1 cellular context compared by ENCODE assay signal in the genomic region with DNA sequence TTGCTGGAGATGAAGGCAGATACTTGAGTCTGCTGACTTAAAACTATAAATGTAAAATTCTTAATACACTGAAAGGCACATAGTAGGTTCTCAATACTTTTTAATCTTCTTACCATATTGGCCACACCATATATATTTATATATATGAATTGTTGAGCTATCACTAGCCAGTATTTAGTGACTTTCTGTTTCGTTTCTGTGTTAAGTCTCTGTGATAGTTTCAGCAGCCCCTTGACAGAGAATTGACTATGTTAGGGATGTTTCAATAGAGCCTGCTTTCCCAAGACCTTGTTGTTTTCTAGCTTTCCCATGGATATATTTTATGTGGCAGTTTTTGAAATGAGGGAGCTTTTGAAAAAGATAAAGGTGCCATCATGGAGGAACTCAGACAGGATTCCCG.
TF ChIP-seq lines count a peak whose summit lies in the region.

No MANE protein-coding gene starts in this region.

TF ChIP-seq in GM12878, 131 proteins besides CTCF, POLR2A, EP300 and RAD21 (continued from another document):
- no peak for TF ChIP-seq LARP7 (IDR thresholded peaks at IDR 0.05)
- no peak for TF ChIP-seq SIN3A (IDR thresholded peaks at IDR 0.05; ENCODE audit: low read depth, low read length)
- no peak for TF ChIP-seq SRF (IDR thresholded peaks at IDR 0.05; ENCODE audit: low read depth in 2 of 2, low read length in 2 of 2)
- TF ChIP-seq SP1 (IDR thresholded peaks at IDR 0.05; ENCODE audit: low read depth, low read length), result no peak
- TF ChIP-seq TBL1XR1 (IDR thresholded peaks at IDR 0.05; ENCODE audit: low read depth, low read length), result no peak
- no peak for TF ChIP-seq ZNF384 (IDR thresholded peaks at IDR 0.05; ENCODE audit: borderline replicate concordance, low read depth, low read length)
- TF ChIP-seq ZNF622 (IDR thresholded peaks at IDR 0.05), result no peak
- no peak for TF ChIP-seq STAT3 (IDR thresholded peaks at IDR 0.05; ENCODE audit: low read depth, low read length)
- TF ChIP-seq, protein P1, sequence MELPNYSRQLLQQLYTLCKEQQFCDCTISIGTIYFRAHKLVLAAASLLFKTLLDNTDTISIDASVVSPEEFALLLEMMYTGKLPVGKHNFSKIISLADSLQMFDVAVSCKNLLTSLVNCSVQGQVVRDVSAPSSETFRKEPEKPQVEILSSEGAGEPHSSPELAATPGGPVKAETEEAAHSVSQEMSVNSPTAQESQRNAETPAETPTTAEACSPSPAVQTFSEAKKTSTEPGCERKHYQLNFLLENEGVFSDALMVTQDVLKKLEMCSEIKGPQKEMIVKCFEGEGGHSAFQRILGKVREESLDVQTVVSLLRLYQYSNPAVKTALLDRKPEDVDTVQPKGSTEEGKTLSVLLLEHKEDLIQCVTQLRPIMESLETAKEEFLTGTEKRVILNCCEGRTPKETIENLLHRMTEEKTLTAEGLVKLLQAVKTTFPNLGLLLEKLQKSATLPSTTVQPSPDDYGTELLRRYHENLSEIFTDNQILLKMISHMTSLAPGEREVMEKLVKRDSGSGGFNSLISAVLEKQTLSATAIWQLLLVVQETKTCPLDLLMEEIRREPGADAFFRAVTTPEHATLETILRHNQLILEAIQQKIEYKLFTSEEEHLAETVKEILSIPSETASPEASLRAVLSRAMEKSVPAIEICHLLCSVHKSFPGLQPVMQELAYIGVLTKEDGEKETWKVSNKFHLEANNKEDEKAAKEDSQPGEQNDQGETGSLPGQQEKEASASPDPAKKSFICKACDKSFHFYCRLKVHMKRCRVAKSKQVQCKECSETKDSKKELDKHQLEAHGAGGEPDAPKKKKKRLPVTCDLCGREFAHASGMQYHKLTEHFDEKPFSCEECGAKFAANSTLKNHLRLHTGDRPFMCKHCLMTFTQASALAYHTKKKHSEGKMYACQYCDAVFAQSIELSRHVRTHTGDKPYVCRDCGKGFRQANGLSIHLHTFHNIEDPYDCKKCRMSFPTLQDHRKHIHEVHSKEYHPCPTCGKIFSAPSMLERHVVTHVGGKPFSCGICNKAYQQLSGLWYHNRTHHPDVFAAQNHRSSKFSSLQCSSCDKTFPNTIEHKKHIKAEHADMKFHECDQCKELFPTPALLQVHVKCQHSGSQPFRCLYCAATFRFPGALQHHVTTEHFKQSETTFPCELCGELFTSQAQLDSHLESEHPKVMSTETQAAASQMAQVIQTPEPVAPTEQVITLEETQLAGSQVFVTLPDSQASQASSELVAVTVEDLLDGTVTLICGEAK (IDR thresholded peaks at IDR 0.05; ENCODE audit: borderline replicate concordance), result no peak
